In genomic region chr4:141705747-141706377, GRCh38 we compare ENCODE assay signal across 1 cellular context.
TF ChIP-seq lines count a peak whose summit lies in the region.

No MANE protein-coding gene starts in this region.

TF ChIP-seq in GM12878, 131 proteins besides CTCF, POLR2A, EP300 and RAD21 (continued from another document):
- TF ChIP-seq SMAD1 (IDR thresholded peaks at IDR 0.05; ENCODE audit: low read depth, partially characterized antibody), result no peak
- TF ChIP-seq RELA (IDR thresholded peaks at IDR 0.05; ENCODE audit: borderline replicate concordance, partially characterized antibody), result no peak
- peak; percentile 35 for TF ChIP-seq MEF2B (IDR thresholded peaks at IDR 0.05; ENCODE audit: partially characterized antibody, poor library complexity, severe bottlenecking)
- TF ChIP-seq ZBTB11 (CRISPR knock-in tag; IDR thresholded peaks at IDR 0.05), result no peak
- no peak for TF ChIP-seq CHD2 (IDR thresholded peaks at IDR 0.05; ENCODE audit: borderline replicate concordance, low read depth, low read length)
- TF ChIP-seq TCF7 (IDR thresholded peaks at IDR 0.05; ENCODE audit: borderline replicate concordance), result no peak
- peak; percentile 56; the same call in 1 of the 2 replicates for TF ChIP-seq ATF7 (IDR thresholded peaks at IDR 0.05; ENCODE audit: low read depth)
- no peak for TF ChIP-seq BRCA1 (IDR thresholded peaks at IDR 0.05; ENCODE audit: low read depth, low read length)
- TF ChIP-seq MLLT1 (IDR thresholded peaks at IDR 0.05), result peak; percentile 87
- TF ChIP-seq SREBF1 (IDR thresholded peaks at IDR 0.05; ENCODE audit: low read length), result no peak
- peak; percentile 61 for TF ChIP-seq BMI1 (IDR thresholded peaks at IDR 0.05; ENCODE audit: borderline replicate concordance)
- TF ChIP-seq RUNX3 (IDR thresholded peaks at IDR 0.05; ENCODE audit: low read length), result peak; percentile 92
